Comparison of ENCODE assay signal across 22 cellular contexts in genomic region chr4:166386491-166387367, GRCh38.
A peak's percentile ranks its signal among the peaks of the same experiment; 100 is the strongest.
DNase-seq lines count a peak whose midpoint lies in the region; ATAC-seq and FAIRE-seq lines count a peak whose summit lies in the region.
"Had no signal": no experiment of that assay in that cellular context is flagged by ENCODE, and none has a peak within 500 bp of the region (broad histone marks: within the 10 kb centered on the region; RNA-seq: fewer than 3 reads in every experiment).

No MANE protein-coding gene starts in this region.

- no peak for FAIRE-seq in GM19239 (lab: Jason Lieb, UNC)
- FAIRE-seq: astrocyte, urothelium cell line had no signal

- peak; percentile 41 for ATAC-seq in GM19035 (IDR thresholded peaks at IDR 0.05; ENCODE audit: unreplicated experiment)
- no peak for ATAC-seq in HG03095 (IDR thresholded peaks at IDR 0.05; ENCODE audit: unreplicated experiment)
- ATAC-seq: gastrocnemius medialis, left cardiac atrium had no signal

- DNase-seq in ELR (ENCODE audit: low read depth) (peak; percentile 52), NCI-H748 treated with DMSO at 0.1 percent for 48 hours (lab: John Stamatoyannopoulos, UW) (peak; percentile 69), fibroblast of peridontal ligament (ENCODE audit: extremely low read depth) (peak; percentile 10), NCI-H187 treated with DMSO at 0.1 percent for 48 hours (lab: John Stamatoyannopoulos, UW) (no peak), GM19239 (ENCODE audit: insufficient read length, low spot score) (no peak)
- DNase-seq: activated CD4-positive, alpha-beta T cell treated with anti-CD3 and anti-CD28 coated beads, Interleukin-2, amount 50 U/mL, for 4 hours; activated naive CD4-positive, alpha-beta T cell treated with anti-CD3 and anti-CD28 coated beads, Interleukin-2, amount 10 ng/mL, durations not matched to agents 7 days and 5 days; activated T-cell treated with anti-CD3 and anti-CD28 coated beads for 4 hours; AML-193; Calu3; colonic mucosa; gastrocnemius medialis; H7; KBM-7; left cardiac atrium; NCI-H1092 treated with DMSO at 0.1 percent for 48 hours; nephron progenitor cell; stimulated activated CD4-positive, alpha-beta T cell treated with anti-CD3 and anti-CD28 coated beads, Interleukin-2, amount 100 ng/mL, for 48 hours had no signal

Comparison
In these comparisons a context has a peak if more than half of its experiments do, and no peak if none do; other contexts are left out.
1. DNase-seq: peak in ELR (single experiment), NCI-H748 treated with DMSO at 0.1 percent for 48 hours (single experiment) and fibroblast of peridontal ligament (single experiment); none in NCI-H187 treated with DMSO at 0.1 percent for 48 hours (single experiment) and GM19239 (single experiment).